Comparison of ENCODE assay signal across 8 cellular contexts in genomic region chr17:2303278-2304188, GRCh38.
A peak's percentile ranks its signal among the peaks of the same experiment; 100 is the strongest.
DNase-seq lines count a peak whose midpoint lies in the region; ATAC-seq lines count a peak whose summit lies in the region.

SMG6 (minus strand) TSS chr17:2303785; CDS start chr17:2303720, 65 bp downstream.
SRR (plus strand) TSS chr17:2303950; CDS start chr17:2315561, 11,611 bp downstream.

- DNase-seq in AG20443 (ENCODE audit: low spot score) = peak; percentile 99
- DNase-seq in NCI-H510A (lab: John Stamatoyannopoulos, UW) = peak; percentile 68
- peak; percentile 96 for DNase-seq in activated CD4-positive, alpha-beta T cell treated with anti-CD3 and anti-CD28 coated beads for 48 hours
- peak; percentile 91 for DNase-seq in kidney tubule cell (ENCODE audit: low spot score)
- DNase-seq in stimulated activated CD4-positive, alpha-beta T cell treated with anti-CD3 and anti-CD28 coated beads, Interleukin-1b, Interleukin-23, amount 100 ng/mL, for 24 hours (ENCODE audit: low read depth in 4 of 4, low spot score in 1 of 4) = peak; percentile 82 to 93 (median 92)

- H3K27ac ChIP-seq in cingulate gyrus (ENCODE audit: low read depth, low read length) = peak within 1 kb of the TSS; percentile 65

- ATAC-seq in GM19023 (IDR thresholded peaks at IDR 0.05; ENCODE audit: unreplicated experiment) (peak; percentile 86), HG03196 (IDR thresholded peaks at IDR 0.05; ENCODE audit: unreplicated experiment) (peak; percentile 87)

Comparison
In these comparisons a context has a peak if more than half of its experiments do, and no peak if none do; other contexts are left out.
1. Peak in every context shown above with its lines: DNase-seq, ATAC-seq and H3K27ac ChIP-seq.